In genomic region chr9:137300607-137301085, GRCh38 we compare ENCODE assay signal across 6 cellular contexts.
DNase-seq lines count a peak whose midpoint lies in the region; ATAC-seq and TF ChIP-seq lines count a peak whose summit lies in the region.

No MANE protein-coding gene starts in this region.

- DNase-seq in activated T-cell treated with anti-CD3 and anti-CD28 coated beads, Interleukin-2, amount 50 U/mL, for 24 hours: no peak
- DNase-seq in activated T-cell treated with anti-CD3 and anti-CD28 coated beads, Interleukin-2, amount 50 U/mL, for 48 hours: no peak
- DNase-seq in fibroblast of mammary gland (ENCODE audit: low read depth) (peak; percentile 43), NCI-H1436 treated with DMSO at 0.1 percent for 48 hours (lab: John Stamatoyannopoulos, UW) (no peak)

- no peak for ATAC-seq in GM21529 (IDR thresholded peaks at IDR 0.05; ENCODE audit: unreplicated experiment)

- peaks cover 17% of the 10 kb centered on the region for H3K4me1 Mint-ChIP-seq in activated T-cell treated with anti-CD3 and anti-CD28 coated beads, Interleukin-2, amount 50 U/mL, for 24 hours (ENCODE audit: low read depth)

- H3K27ac ChIP-seq in stomach smooth muscle (ENCODE audit: low read length): no peak overlapping the region

- no peaks in the 10 kb centered on the region for H3K9me3 ChIP-seq in stomach smooth muscle (ENCODE audit: control insufficient read depth in 2 of 2, low read length in 2 of 2)

- H3K4me3 ChIP-seq in fibroblast of mammary gland (ENCODE audit: control insufficient read depth, low read depth, low read length): peak overlapping the region; percentile 10
- peak overlapping the region; percentile 33 to 63 for H3K4me3 ChIP-seq in stomach smooth muscle (ENCODE audit: low read length in 2 of 2)

- H3K4me1 ChIP-seq in stomach smooth muscle (ENCODE audit: control insufficient read depth, insufficient read depth, low read length): peaks cover 28% of the 10 kb centered on the region

- H3K27ac Mint-ChIP-seq in activated T-cell treated with anti-CD3 and anti-CD28 coated beads, Interleukin-2, amount 50 U/mL, for 24 hours: peak overlapping the region; percentile 65

- peaks cover 50 to 70% of the 10 kb centered on the region in 2 donors for H3K27me3 ChIP-seq in stomach smooth muscle (ENCODE audit: control insufficient read depth in 1 of 2, insufficient read depth in 2 of 2, low read length in 2 of 2)

- no peaks in the 10 kb centered on the region for H3K9me3 Mint-ChIP-seq in activated T-cell treated with anti-CD3 and anti-CD28 coated beads, Interleukin-2, amount 50 U/mL, for 24 hours

- peak overlapping the region; percentile 74 for H3K4me3 Mint-ChIP-seq in activated T-cell treated with anti-CD3 and anti-CD28 coated beads, Interleukin-2, amount 50 U/mL, for 24 hours

- no peak for TF ChIP-seq CTCF in fibroblast of mammary gland (conservative IDR thresholded peaks at IDR 0.05; ENCODE audit: control insufficient read depth, insufficient read depth, low read depth, low read length)

- peaks cover 41% of the 10 kb centered on the region for H3K27me3 Mint-ChIP-seq in activated T-cell treated with anti-CD3 and anti-CD28 coated beads, Interleukin-2, amount 50 U/mL, for 24 hours

- H3K9ac ChIP-seq in stomach smooth muscle (ENCODE audit: low read length in 2 of 2): no peak overlapping the region

- H3K36me3 ChIP-seq in stomach smooth muscle (ENCODE audit: control insufficient read depth in 2 of 2, insufficient read depth in 2 of 2, low read length in 2 of 2): no peaks in the 10 kb centered on the region

- no peaks in the 10 kb centered on the region for H3K36me3 Mint-ChIP-seq in activated T-cell treated with anti-CD3 and anti-CD28 coated beads, Interleukin-2, amount 50 U/mL, for 24 hours (ENCODE audit: low read depth)
